ENCODE assay signal across 11 cellular contexts in genomic region chrX:21975827-21976226, GRCh38. TPM values are rescaled to one million over a fixed set of nuclear protein-coding genes. Genes with fewer than 3 reads are reported as not detected.
DNase-seq lines count a peak whose midpoint lies in the region; ATAC-seq, FAIRE-seq and TF ChIP-seq lines count a peak whose summit lies in the region.
"Had no signal": no experiment of that assay in that cellular context is flagged by ENCODE, and none has a peak within 500 bp of the region (broad histone marks: within the 10 kb centered on the region; RNA-seq: fewer than 3 reads in every experiment).

No MANE protein-coding gene starts in this region.

- H4K20me1 ChIP-seq in GM12878 (ENCODE audit: control insufficient read depth, insufficient read depth) = no peaks in the 10 kb centered on the region

- no peak overlapping the region for H3K4me2 ChIP-seq in GM12878 (ENCODE audit: control insufficient read depth, insufficient read depth)

- intact Hi-C loops in left cardiac atrium (cut with DNase I) = loop anchor here in 1 of 2 donors (10.0 kb wide), 1 partner anchor 1451 kb away; no protein-coding TSS in a partner anchor
- intact Hi-C loops in GM12878 (cut with micrococcal nuclease; ENCODE audit: unreplicated experiment) = no loop called here
- intact Hi-C loops in aorta (cut with DNase I) = loop anchor here in 1 of 2 donors (5.0 kb wide), 1 partner anchor 139 kb away; the partner anchor contains the start of gene MBTPS2

- BruUV-seq in GM12878 (replicated peaks; lab: Mats Ljungman, UMichigan) = no TSS peak

- no peak overlapping the region for H3K9ac ChIP-seq in GM12878 (ENCODE audit: control insufficient read depth, insufficient read depth, low read length)

- H3K27ac ChIP-seq in cardiac muscle cell = peak overlapping the region; percentile 66
- no peak overlapping the region for H3K27ac ChIP-seq in GM12878 (ENCODE audit: control insufficient read depth, insufficient read depth)
- H3K27ac ChIP-seq in aorta (ENCODE audit: low read depth in 1 of 2, low read length in 2 of 2) = no peak overlapping the region

- SMC1A ChIA-PET in GM12878 (lab: Charles Lee; ENCODE audit: uncharacterized antibody, unreplicated experiment) = interaction anchor here (5.9 kb wide), 1 partner anchor 9 kb away, joined by 44 read pairs; no protein-coding TSS in a partner anchor

- H3K4me1 ChIP-seq in cardiac muscle cell (ENCODE audit: low read depth) (peaks cover 6% of the 10 kb centered on the region), GM12878 (ENCODE audit: control insufficient read depth, insufficient read depth, low read length) (0 out of 2 replicates have a peak, but pooled peaks cover 4% of the 10 kb centered on the region), aorta (ENCODE audit: control insufficient read depth in 1 of 2, insufficient read depth in 2 of 2, low read length in 2 of 2) (no peaks in the 10 kb centered on the region)

- CTCF ChIA-PET in GM12878 (lab: Yijun Ruan, JAX) = interaction anchor here (0.9 to 7.3 kb wide), 2 partner anchors 9 to 160 kb away, joined by 3 to 64 read pairs; no protein-coding TSS in a partner anchor

- no peak for TF ChIP-seq POLR2A in GM12878 (IDR thresholded peaks at IDR 0.05; ENCODE audit: low read depth, low read length)

- TF ChIP-seq EP300 in GM12878 (IDR thresholded peaks at IDR 0.05; ENCODE audit: borderline replicate concordance in 1 of 2, control insufficient read depth in 1 of 2, low read depth in 2 of 2, low read length in 2 of 2) = no peak

- no peak for FAIRE-seq in GM12878 (lab: Jason Lieb, UNC)

- no peak overlapping the region for H3K4me3 ChIP-seq in cardiac muscle cell
- H3K4me3 ChIP-seq in GM12878 = no peak overlapping the region
- no peak overlapping the region for H3K4me3 ChIP-seq in aorta (ENCODE audit: low read length in 2 of 2)

- H2AFZ ChIP-seq in GM12878 (ENCODE audit: control insufficient read depth, low read depth, low read length) = no peak overlapping the region

- RAD21 ChIA-PET in GM12878 (lab: Charles Lee; ENCODE audit: unreplicated experiment) = interaction anchor here (1.0 kb wide), 1 partner anchor 10 kb away, joined by 3 read pairs; no protein-coding TSS in a partner anchor

- DNase-seq in cardiac muscle cell (ENCODE audit: low read depth in 1 of 2, low spot score in 1 of 2) = peak in 1 of 2 donors; percentile 71
- DNase-seq in left cardiac atrium = no peak
- no peak for DNase-seq in GM12878 (ENCODE audit: low read depth, low spot score)
- DNase-seq in left lobe of liver (ENCODE audit: low spot score) = no peak
- DNase-seq in aorta = no peak
- DNase-seq in GF-D8 (lab: John Stamatoyannopoulos, UW) = no peak
- no peak for DNase-seq in kidney glomerular epithelial cell (lab: John Stamatoyannopoulos, UW)
- DNase-seq in HUDEP-2 (lab: John Stamatoyannopoulos, UW; ENCODE audit: unreplicated experiment in 76 of 76) = no peak
- DNase-seq: effector CD8-positive, alpha-beta T cell; Kasumi-1; T-helper 9 cell had no signal

- TF ChIP-seq CTCF in cardiac muscle cell (IDR thresholded peaks at IDR 0.05; ENCODE audit: low read depth, low read length) (peak; percentile 47), GM12878 (IDR thresholded peaks at IDR 0.05 in 2 of 3, conservative IDR thresholded peaks at IDR 0.05 in 1 of 3; ENCODE audit: control insufficient read depth in 2 of 3, extremely low read depth in 1 of 3, insufficient read depth in 1 of 3, low read depth in 3 of 3, low read length in 3 of 3) (no peak)

- peak; percentile 30; the same call in 1 of the 2 replicates for TF ChIP-seq RAD21 in GM12878 (IDR thresholded peaks at IDR 0.05; ENCODE audit: insufficient read depth, low read depth, low read length)

- POLR2A ChIA-PET in GM12878 (lab: Charles Lee) = no interaction called here

- H3K79me2 ChIP-seq in GM12878 (ENCODE audit: control insufficient read depth, insufficient read depth, low read length) = no peaks in the 10 kb centered on the region

- no peaks in the 10 kb centered on the region for H3K27me3 ChIP-seq in cardiac muscle cell
- no peaks in the 10 kb centered on the region for H3K27me3 ChIP-seq in GM12878 (replicated peaks in 1 of 2; ENCODE audit: control insufficient read depth in 2 of 2, insufficient read depth in 2 of 2, low read length in 1 of 2)
- H3K27me3 ChIP-seq in aorta (ENCODE audit: control insufficient read depth in 1 of 2, insufficient read depth in 2 of 2, low read length in 1 of 2) = no peaks in the 10 kb centered on the region

- ATAC-seq in left cardiac atrium (no peak), GM12878 (no peak), left lobe of liver (peak; percentile 62), aorta (ENCODE audit: low FRiP score) (peak; percentile 26)

- WGBS in GM12878 (ENCODE audit: insufficient coverage, insufficient replicate concordance, low lambda C conversion rate, missing lambda C conversion rate) = 62% methylated on average over 6 of the region's 6 CpGs
- WGBS in aorta, 2 donors = 10 to 27% methylated on average over 6 of the region's 6 CpGs

- H3K36me3 ChIP-seq in cardiac muscle cell (peaks cover 54% of the 10 kb centered on the region), GM12878 (ENCODE audit: control insufficient read depth in 2 of 2, insufficient read depth in 2 of 2, low read length in 1 of 2) (peaks cover 0 to 6% of the 10 kb centered on the region in 2 experiments; a peak in 3 of 4 replicates), aorta (ENCODE audit: control insufficient read depth in 1 of 2, insufficient read depth in 2 of 2, low read length in 1 of 2) (no peaks in the 10 kb centered on the region)

- H3K9me3 ChIP-seq in cardiac muscle cell (ENCODE audit: low read depth) = no peaks in the 10 kb centered on the region
- no peaks in the 10 kb centered on the region for H3K9me3 ChIP-seq in GM12878 (replicated peaks; ENCODE audit: control insufficient read depth, insufficient read depth, low read length)
- no peaks in the 10 kb centered on the region for H3K9me3 ChIP-seq in aorta (ENCODE audit: control insufficient read depth, low read length)

- in situ Hi-C loops in GM12878 (cut with MboI) = no loop called here

TF ChIP-seq in GM12878, 131 proteins besides CTCF, POLR2A, EP300 and RAD21:
- TF ChIP-seq BRCA1 (IDR thresholded peaks at IDR 0.05; ENCODE audit: low read depth, low read length) (no peak), CBX5 (IDR thresholded peaks at IDR 0.05; ENCODE audit: low read depth) (no peak)

RNA-seq across cellular contexts. Expression of gene SMS, which starts 35.3 kb away (rescaled TPM):
- total RNA-seq in cardiac muscle cell = 213 and 253 TPM in 2 replicates
- polyA plus RNA-seq in cardiac muscle cell = 403 and 501 TPM in 2 replicates
- total RNA-seq in left cardiac atrium = 10 to 100 TPM; 49.0 to 64.7 TPM
- 14.5 and 16.3 TPM in 2 replicates for total RNA-seq in GM12878 (2013; cell fraction: nucleolus; rRNA removed)
- total RNA-seq in GM12878 (2014; rRNA removed) = 115 and 118 TPM in 2 replicates
- 138 and 140 TPM in 2 replicates for total RNA-seq in GM12878 (2014; rRNA removed; fragmentation: Illumina TruSeq; extraction: Trizol)
- 113 and 114 TPM in 2 replicates for total RNA-seq in GM12878 (2021)
- polyA plus RNA-seq in GM12878 (2011; ENCODE audit: low read depth) = 40.8 TPM
- polyA plus RNA-seq in GM12878 (2011; rRNA removed) = 75.4 and 123 TPM in 2 replicates
- polyA plus RNA-seq in GM12878 (2011; cell fraction: cytosol; rRNA removed) = 46.2 and 47.4 TPM in 2 replicates
- polyA plus RNA-seq in GM12878 (2011; cell fraction: nucleus; rRNA removed) = 28.2 and 32.5 TPM in 2 replicates
- 69.5 and 75.1 TPM in 2 replicates for polyA plus RNA-seq in GM12878 (2012)
- 138 and 169 TPM in 2 replicates for polyA plus RNA-seq in GM12878 (2014; fragmentation: Illumina TruSeq; extraction: Trizol)
- 10 to 100 TPM; 55.8 to 87.2 TPM for polyA plus RNA-seq in GM12878 (2014; fragmentation: Nextera tagmentation; extraction: Ambion mirVana)
- 82.8 and 91.8 TPM in 2 replicates for polyA plus RNA-seq in GM12878 (2014; rRNA removed)
- polyA plus RNA-seq in GM12878 (2016; fragmentation: Nextera tagmentation; extraction: Ambion mirVana) = 100 to 1,000 TPM; 155 to 156 TPM
- 29.4 and 29.6 TPM in 2 replicates for polyA minus RNA-seq in GM12878 (2011; rRNA and poly(A)+ RNA removed)
- 35.0 and 44.4 TPM in 2 replicates for polyA minus RNA-seq in GM12878 (2011; cell fraction: cytosol; rRNA and poly(A)+ RNA removed)
- 8.1 and 12.8 TPM in 2 replicates for polyA minus RNA-seq in GM12878 (2011; cell fraction: nucleus; rRNA and poly(A)+ RNA removed)
- total RNA-seq in left lobe of liver = 17.8 TPM
- 10 to 100 TPM; 49.4 to 57.8 TPM for total RNA-seq in aorta
- 10 to 100 TPM; 45.3 to 89.5 TPM for polyA plus RNA-seq in aorta

RNA-seq across cellular contexts. Expression of gene PHEX, which starts 56.3 kb away (rescaled TPM):
- total RNA-seq in cardiac muscle cell = 0.21 and 0.42 TPM in 2 replicates
- 0.39 and 0.62 TPM in 2 replicates for polyA plus RNA-seq in cardiac muscle cell
- total RNA-seq in left cardiac atrium = under 1 TPM in 1 of 2 donors, not detected in 1; 0.29 TPM
- 20.4 and 28.3 TPM in 2 replicates for total RNA-seq in GM12878 (2013; cell fraction: nucleolus; rRNA removed)
- total RNA-seq in GM12878 (2014; rRNA removed) = 1.0 and 1.1 TPM in 2 replicates
- total RNA-seq in GM12878 (2014; rRNA removed; fragmentation: Illumina TruSeq; extraction: Trizol) = 0.85 and 0.88 TPM in 2 replicates
- total RNA-seq in GM12878 (2021) = 0.56 TPM in 2 replicates
- polyA plus RNA-seq in GM12878 (2011; ENCODE audit: low read depth) = 0.04 TPM
- 97.2 and 103 TPM in 2 replicates for polyA plus RNA-seq in GM12878 (2011; rRNA removed)
- polyA plus RNA-seq in GM12878 (2011; cell fraction: cytosol; rRNA removed) = 66.0 and 82.4 TPM in 2 replicates
- polyA plus RNA-seq in GM12878 (2011; cell fraction: nucleus; rRNA removed) = 94.9 and 105 TPM in 2 replicates
- 0.03 and 0.06 TPM in 2 replicates for polyA plus RNA-seq in GM12878 (2012)
- 0.46 and 0.73 TPM in 2 replicates for polyA plus RNA-seq in GM12878 (2014; fragmentation: Illumina TruSeq; extraction: Trizol)
- under 1 TPM; 0.33 to 0.53 TPM for polyA plus RNA-seq in GM12878 (2014; fragmentation: Nextera tagmentation; extraction: Ambion mirVana)
- 0.24 and 0.63 TPM in 2 replicates for polyA plus RNA-seq in GM12878 (2014; rRNA removed)
- polyA plus RNA-seq in GM12878 (2016; fragmentation: Nextera tagmentation; extraction: Ambion mirVana) = under 1 TPM; 0.12 to 0.14 TPM
- 292 and 342 TPM in 2 replicates for polyA minus RNA-seq in GM12878 (2011; rRNA and poly(A)+ RNA removed)
- 41.1 and 57.5 TPM in 2 replicates for polyA minus RNA-seq in GM12878 (2011; cell fraction: cytosol; rRNA and poly(A)+ RNA removed)
- polyA minus RNA-seq in GM12878 (2011; cell fraction: nucleus; rRNA and poly(A)+ RNA removed) = 259 and 287 TPM in 2 replicates
- not detected for total RNA-seq in left lobe of liver
- under 1 TPM; 0.13 to 0.39 TPM for total RNA-seq in aorta
- polyA plus RNA-seq in aorta = under 1 TPM in 1 of 2 donors, not detected in 1; 0.13 TPM

Comparison
In these comparisons a context has a peak if more than half of its experiments do, and no peak if none do; other contexts are left out.
1. ATAC-seq: peak in left lobe of liver (single experiment) and aorta (single experiment); none in left cardiac atrium (0 of 2) and GM12878 (single experiment).